ENCODE assay signal across 26 cellular contexts in the genomic region with DNA sequence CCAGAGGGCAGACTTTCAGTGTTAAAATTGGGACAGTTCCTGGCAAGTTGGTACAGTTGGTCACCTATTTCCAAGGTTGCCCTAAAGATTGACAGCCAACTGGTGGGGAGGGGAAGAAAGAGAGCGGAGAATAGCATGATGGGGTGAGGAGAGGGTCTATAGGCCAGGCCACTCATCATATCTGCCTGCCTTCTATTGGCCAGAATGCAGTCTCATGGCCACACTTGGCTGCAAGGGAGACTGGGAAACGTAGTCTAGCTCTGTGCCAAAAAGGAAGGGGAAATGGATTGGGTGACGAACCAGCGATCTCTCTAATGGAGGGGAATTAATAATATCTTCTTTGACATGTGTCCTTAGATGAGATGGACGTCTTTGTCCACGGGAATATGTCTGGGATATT.
"Had no signal": no experiment of that assay in that cellular context is flagged by ENCODE, and none has a peak within 500 bp of the region (broad histone marks: within the 10 kb centered on the region; RNA-seq: fewer than 3 reads in every experiment).

No MANE protein-coding gene starts in this region.

- H3K4me3 ChIP-seq: colonic mucosa, dorsolateral prefrontal cortex, esophagus muscularis mucosa, gastrocnemius medialis, mucosa of descending colon, right lobe of liver, skin epidermis, stomach, suprapubic skin, tibial nerve had no signal

- H3K27ac ChIP-seq: colonic mucosa, dorsolateral prefrontal cortex, esophagus muscularis mucosa, gastrocnemius medialis, right lobe of liver, skin epidermis, stomach, suprapubic skin, tibial nerve had no signal

- ATAC-seq: activated T-cell treated with anti-CD3 and anti-CD28 coated beads, Interleukin-2, amount 50 U/mL, for 72 hours; effector memory CD8-positive, alpha-beta T cell; gastrocnemius medialis; left colon; mucosa of descending colon; right lobe of liver; stimulated activated memory B cell treated with anti-CD40 and anti-IgM and Interleukin-4, amounts not matched to agents 10 μg/mL and 1 μg/mL and 100 μg/mL, for 72 hours had no signal

- H3K4me1 ChIP-seq: colonic mucosa, esophagus muscularis mucosa, gastrocnemius medialis, right lobe of liver, stomach, suprapubic skin had no signal

- H3K36me3 ChIP-seq: colonic mucosa, esophagus muscularis mucosa, gastrocnemius medialis, right lobe of liver, stomach, suprapubic skin, tibial nerve had no signal

- H3K27ac Mint-ChIP-seq: activated CD4-positive, alpha-beta memory T cell treated with anti-CD3 and anti-CD28 coated beads for 36 hours; activated naive CD4-positive, alpha-beta T cell treated with anti-CD3 and anti-CD28 coated beads, Interleukin-2, amount 10 ng/mL, durations not matched to agents 7 days and 5 days; activated T-cell treated with anti-CD3 and anti-CD28 coated beads, Interleukin-2, amount 50 U/mL, for 72 hours; effector memory CD8-positive, alpha-beta T cell; memory B cell; stimulated activated memory B cell treated with anti-CD40 and anti-IgM and Interleukin-4, amounts not matched to agents 10 μg/mL and 1 μg/mL and 100 μg/mL, for 72 hours had no signal

- H3K27me3 ChIP-seq: colonic mucosa, esophagus muscularis mucosa, right lobe of liver, suprapubic skin, tibial nerve had no signal

- DNase-seq: activated CD4-positive, alpha-beta memory T cell treated with anti-CD3 and anti-CD28 coated beads for 36 hours; activated CD4-positive, alpha-beta T cell treated with anti-CD3 and anti-CD28 coated beads for 4 hours; activated CD4-positive, CD25-positive, alpha-beta regulatory T cell; activated effector memory CD4-positive, alpha-beta T cell treated with anti-CD3 and anti-CD28 coated beads, Interleukin-2, amount 50 U/mL, for 16 hours; activated naive CD4-positive, alpha-beta T cell treated with anti-CD3 and anti-CD28 coated beads, Interleukin-2, amount 10 ng/mL, durations not matched to agents 7 days and 5 days; activated T-cell treated with anti-CD3 and anti-CD28 coated beads, Interleukin-2, amount 50 U/mL, for 72 hours; amygdala; colonic mucosa; dorsolateral prefrontal cortex; effector memory CD8-positive, alpha-beta T cell; gastrocnemius medialis; hypothalamus; left colon; mucosa of descending colon; nephron progenitor cell; occipital lobe; right lobe of liver; stimulated activated CD4-positive, alpha-beta T cell treated with anti-CD3 and anti-CD28 coated beads, Interleukin-1b, Interleukin-23, amount 100 ng/mL, for 48 hours; stomach; T-helper 9 cell had no signal

- H3K27me3 Mint-ChIP-seq: activated CD4-positive, alpha-beta memory T cell treated with anti-CD3 and anti-CD28 coated beads for 36 hours; effector memory CD8-positive, alpha-beta T cell; memory B cell; stimulated activated memory B cell treated with anti-CD40 and anti-IgM and Interleukin-4, amounts not matched to agents 10 μg/mL and 1 μg/mL and 100 μg/mL, for 72 hours had no signal

- H3K9me3 ChIP-seq: colonic mucosa, esophagus muscularis mucosa, gastrocnemius medialis, mucosa of descending colon, right lobe of liver, suprapubic skin, tibial nerve had no signal

- H3K4me3 Mint-ChIP-seq: activated CD4-positive, alpha-beta memory T cell treated with anti-CD3 and anti-CD28 coated beads for 36 hours; activated naive CD4-positive, alpha-beta T cell treated with anti-CD3 and anti-CD28 coated beads, Interleukin-2, amount 10 ng/mL, durations not matched to agents 7 days and 5 days; activated T-cell treated with anti-CD3 and anti-CD28 coated beads, Interleukin-2, amount 50 U/mL, for 72 hours; effector memory CD8-positive, alpha-beta T cell; memory B cell; nephron progenitor cell; stimulated activated memory B cell treated with anti-CD40 and anti-IgM and Interleukin-4, amounts not matched to agents 10 μg/mL and 1 μg/mL and 100 μg/mL, for 72 hours had no signal

- H3K36me3 Mint-ChIP-seq: activated CD4-positive, alpha-beta memory T cell treated with anti-CD3 and anti-CD28 coated beads for 36 hours; activated naive CD4-positive, alpha-beta T cell treated with anti-CD3 and anti-CD28 coated beads, Interleukin-2, amount 10 ng/mL, durations not matched to agents 7 days and 5 days; memory B cell; stimulated activated memory B cell treated with anti-CD40 and anti-IgM and Interleukin-4, amounts not matched to agents 10 μg/mL and 1 μg/mL and 100 μg/mL, for 72 hours had no signal

- H3K4me1 Mint-ChIP-seq: activated naive CD4-positive, alpha-beta T cell treated with anti-CD3 and anti-CD28 coated beads, Interleukin-2, amount 10 ng/mL, durations not matched to agents 7 days and 5 days; stimulated activated memory B cell treated with anti-CD40 and anti-IgM and Interleukin-4, amounts not matched to agents 10 μg/mL and 1 μg/mL and 100 μg/mL, for 72 hours had no signal

- H3K9me3 Mint-ChIP-seq: activated CD4-positive, alpha-beta memory T cell treated with anti-CD3 and anti-CD28 coated beads for 36 hours; activated naive CD4-positive, alpha-beta T cell treated with anti-CD3 and anti-CD28 coated beads, Interleukin-2, amount 10 ng/mL, durations not matched to agents 7 days and 5 days; effector memory CD8-positive, alpha-beta T cell; memory B cell; stimulated activated memory B cell treated with anti-CD40 and anti-IgM and Interleukin-4, amounts not matched to agents 10 μg/mL and 1 μg/mL and 100 μg/mL, for 72 hours had no signal
